ENCODE assay signal across 1 cellular context in genomic region chr22:19174106-19175025, GRCh38.
A peak's percentile ranks its signal among the peaks of the same experiment; 100 is the strongest.
TF ChIP-seq lines count a peak whose summit lies in the region.

No MANE protein-coding gene starts in this region.

TF ChIP-seq in K562, 482 proteins besides CTCF, POLR2A, EP300 and RAD21 (continues in another document):
- TF ChIP-seq MTF1 (CRISPR knock-in tag; IDR thresholded peaks at IDR 0.05; ENCODE audit: borderline replicate concordance) = 0 out of 2 replicates have a peak, but pooled peaks have one; percentile 2
- TF ChIP-seq, protein P1, sequence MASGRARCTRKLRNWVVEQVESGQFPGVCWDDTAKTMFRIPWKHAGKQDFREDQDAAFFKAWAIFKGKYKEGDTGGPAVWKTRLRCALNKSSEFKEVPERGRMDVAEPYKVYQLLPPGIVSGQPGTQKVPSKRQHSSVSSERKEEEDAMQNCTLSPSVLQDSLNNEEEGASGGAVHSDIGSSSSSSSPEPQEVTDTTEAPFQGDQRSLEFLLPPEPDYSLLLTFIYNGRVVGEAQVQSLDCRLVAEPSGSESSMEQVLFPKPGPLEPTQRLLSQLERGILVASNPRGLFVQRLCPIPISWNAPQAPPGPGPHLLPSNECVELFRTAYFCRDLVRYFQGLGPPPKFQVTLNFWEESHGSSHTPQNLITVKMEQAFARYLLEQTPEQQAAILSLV (tag; IDR thresholded peaks at IDR 0.05) = no peak
- TF ChIP-seq TEAD1 (CRISPR knock-in tag; IDR thresholded peaks at IDR 0.05) = 0 out of 4 replicates have a peak, but pooled peaks of 1 of the 2 experiments have one; percentile 38
- no peak for TF ChIP-seq YY1 (IDR thresholded peaks at IDR 0.05; ENCODE audit: borderline replicate concordance in 1 of 3, control insufficient read depth in 1 of 3, extremely low read depth in 1 of 3, insufficient read depth in 3 of 3, insufficient read length in 1 of 3, insufficient replicate concordance in 2 of 3, low read depth in 1 of 3, low read length in 2 of 3)
- no peak for TF ChIP-seq GTF2E2 (tag; IDR thresholded peaks at IDR 0.05)
- 0 out of 2 replicates have a peak, but pooled peaks have one; percentile 11 for TF ChIP-seq ZNF277 (CRISPR knock-in tag; IDR thresholded peaks at IDR 0.05; ENCODE audit: borderline replicate concordance)
- TF ChIP-seq ZNF253 (CRISPR knock-in tag; conservative IDR thresholded peaks at IDR 0.05) = peak; percentile 88; the same call in 1 of the 2 replicates
- TF ChIP-seq, protein P2, sequence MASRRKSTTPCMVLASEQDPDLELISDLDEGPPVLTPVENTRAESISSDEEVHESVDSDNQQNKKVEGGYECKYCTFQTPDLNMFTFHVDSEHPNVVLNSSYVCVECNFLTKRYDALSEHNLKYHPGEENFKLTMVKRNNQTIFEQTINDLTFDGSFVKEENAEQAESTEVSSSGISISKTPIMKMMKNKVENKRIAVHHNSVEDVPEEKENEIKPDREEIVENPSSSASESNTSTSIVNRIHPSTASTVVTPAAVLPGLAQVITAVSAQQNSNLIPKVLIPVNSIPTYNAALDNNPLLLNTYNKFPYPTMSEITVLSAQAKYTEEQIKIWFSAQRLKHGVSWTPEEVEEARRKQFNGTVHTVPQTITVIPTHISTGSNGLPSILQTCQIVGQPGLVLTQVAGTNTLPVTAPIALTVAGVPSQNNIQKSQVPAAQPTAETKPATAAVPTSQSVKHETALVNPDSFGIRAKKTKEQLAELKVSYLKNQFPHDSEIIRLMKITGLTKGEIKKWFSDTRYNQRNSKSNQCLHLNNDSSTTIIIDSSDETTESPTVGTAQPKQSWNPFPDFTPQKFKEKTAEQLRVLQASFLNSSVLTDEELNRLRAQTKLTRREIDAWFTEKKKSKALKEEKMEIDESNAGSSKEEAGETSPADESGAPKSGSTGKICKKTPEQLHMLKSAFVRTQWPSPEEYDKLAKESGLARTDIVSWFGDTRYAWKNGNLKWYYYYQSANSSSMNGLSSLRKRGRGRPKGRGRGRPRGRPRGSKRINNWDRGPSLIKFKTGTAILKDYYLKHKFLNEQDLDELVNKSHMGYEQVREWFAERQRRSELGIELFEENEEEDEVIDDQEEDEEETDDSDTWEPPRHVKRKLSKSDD (conservative IDR thresholded peaks at IDR 0.05; ENCODE audit: low read length) = peak; percentile 29; the same call in 1 of the 2 replicates
- 0 out of 2 replicates have a peak, but pooled peaks have one; percentile 5 for TF ChIP-seq HDAC6 (IDR thresholded peaks at IDR 0.05; ENCODE audit: low read depth, low read length)
- TF ChIP-seq, protein P3, sequence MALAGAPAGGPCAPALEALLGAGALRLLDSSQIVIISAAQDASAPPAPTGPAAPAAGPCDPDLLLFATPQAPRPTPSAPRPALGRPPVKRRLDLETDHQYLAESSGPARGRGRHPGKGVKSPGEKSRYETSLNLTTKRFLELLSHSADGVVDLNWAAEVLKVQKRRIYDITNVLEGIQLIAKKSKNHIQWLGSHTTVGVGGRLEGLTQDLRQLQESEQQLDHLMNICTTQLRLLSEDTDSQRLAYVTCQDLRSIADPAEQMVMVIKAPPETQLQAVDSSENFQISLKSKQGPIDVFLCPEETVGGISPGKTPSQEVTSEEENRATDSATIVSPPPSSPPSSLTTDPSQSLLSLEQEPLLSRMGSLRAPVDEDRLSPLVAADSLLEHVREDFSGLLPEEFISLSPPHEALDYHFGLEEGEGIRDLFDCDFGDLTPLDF (CRISPR knock-in tag; IDR thresholded peaks at IDR 0.05) = 0 out of 2 replicates have a peak, but pooled peaks have one; percentile 30
- TF ChIP-seq KLF6 (CRISPR knock-in tag; IDR thresholded peaks at IDR 0.05; ENCODE audit: borderline replicate concordance) = 0 out of 2 replicates have a peak, but pooled peaks have one; percentile 8
- peak; percentile 4; the same call in 1 of the 2 replicates for TF ChIP-seq ZNF695 (CRISPR knock-in tag; IDR thresholded peaks at IDR 0.05)
- TF ChIP-seq E2F3 (CRISPR knock-in tag; IDR thresholded peaks at IDR 0.05) = 0 out of 2 replicates have a peak, but pooled peaks have one; percentile 53
- 0 out of 2 replicates have a peak, but pooled peaks have one; percentile 6 for TF ChIP-seq ZNF707 (CRISPR knock-in tag; conservative IDR thresholded peaks at IDR 0.05)
- TF ChIP-seq SMC3 (conservative IDR thresholded peaks at IDR 0.05; ENCODE audit: insufficient read depth, low read depth, low read length) = 0 out of 2 replicates have a peak, but pooled peaks have one; percentile 19
- TF ChIP-seq, protein P4, sequence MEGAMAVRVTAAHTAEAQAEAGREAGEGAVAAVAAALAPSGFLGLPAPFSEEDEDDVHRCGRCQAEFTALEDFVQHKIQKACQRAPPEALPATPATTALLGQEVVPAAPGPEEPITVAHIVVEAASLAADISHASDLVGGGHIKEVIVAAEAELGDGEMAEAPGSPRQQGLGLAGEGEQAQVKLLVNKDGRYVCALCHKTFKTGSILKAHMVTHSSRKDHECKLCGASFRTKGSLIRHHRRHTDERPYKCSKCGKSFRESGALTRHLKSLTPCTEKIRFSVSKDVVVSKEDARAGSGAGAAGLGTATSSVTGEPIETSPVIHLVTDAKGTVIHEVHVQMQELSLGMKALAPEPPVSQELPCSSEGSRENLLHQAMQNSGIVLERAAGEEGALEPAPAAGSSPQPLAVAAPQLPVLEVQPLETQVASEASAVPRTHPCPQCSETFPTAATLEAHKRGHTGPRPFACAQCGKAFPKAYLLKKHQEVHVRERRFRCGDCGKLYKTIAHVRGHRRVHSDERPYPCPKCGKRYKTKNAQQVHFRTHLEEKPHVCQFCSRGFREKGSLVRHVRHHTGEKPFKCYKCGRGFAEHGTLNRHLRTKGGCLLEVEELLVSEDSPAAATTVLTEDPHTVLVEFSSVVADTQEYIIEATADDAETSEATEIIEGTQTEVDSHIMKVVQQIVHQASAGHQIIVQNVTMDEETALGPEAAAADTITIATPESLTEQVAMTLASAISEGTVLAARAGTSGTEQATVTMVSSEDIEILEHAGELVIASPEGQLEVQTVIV (CRISPR knock-in tag; IDR thresholded peaks at IDR 0.05; ENCODE audit: borderline replicate concordance) = no peak
- no peak for TF ChIP-seq SMARCA4 (IDR thresholded peaks at IDR 0.05)
- TF ChIP-seq HDAC8 (tag; IDR thresholded peaks at IDR 0.05) = 0 out of 2 replicates have a peak, but pooled peaks have one; percentile 13
- TF ChIP-seq PHB (CRISPR knock-in tag; IDR thresholded peaks at IDR 0.05) = 0 out of 2 replicates have a peak, but pooled peaks have one; percentile 24
- TF ChIP-seq, protein P5, sequence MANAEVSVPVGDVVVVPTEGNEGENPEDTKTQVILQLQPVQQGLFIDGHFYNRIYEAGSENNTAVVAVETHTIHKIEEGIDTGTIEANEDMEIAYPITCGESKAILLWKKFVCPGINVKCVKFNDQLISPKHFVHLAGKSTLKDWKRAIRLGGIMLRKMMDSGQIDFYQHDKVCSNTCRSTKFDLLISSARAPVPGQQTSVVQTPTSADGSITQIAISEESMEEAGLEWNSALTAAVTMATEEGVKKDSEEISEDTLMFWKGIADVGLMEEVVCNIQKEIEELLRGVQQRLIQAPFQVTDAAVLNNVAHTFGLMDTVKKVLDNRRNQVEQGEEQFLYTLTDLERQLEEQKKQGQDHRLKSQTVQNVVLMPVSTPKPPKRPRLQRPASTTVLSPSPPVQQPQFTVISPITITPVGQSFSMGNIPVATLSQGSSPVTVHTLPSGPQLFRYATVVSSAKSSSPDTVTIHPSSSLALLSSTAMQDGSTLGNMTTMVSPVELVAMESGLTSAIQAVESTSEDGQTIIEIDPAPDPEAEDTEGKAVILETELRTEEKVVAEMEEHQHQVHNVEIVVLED (CRISPR knock-in tag; IDR thresholded peaks at IDR 0.05) = no peak
- 0 out of 2 replicates have a peak, but pooled peaks have one; percentile 21 for TF ChIP-seq RFX7 (CRISPR knock-in tag; IDR thresholded peaks at IDR 0.05)
- TF ChIP-seq, protein P6, sequence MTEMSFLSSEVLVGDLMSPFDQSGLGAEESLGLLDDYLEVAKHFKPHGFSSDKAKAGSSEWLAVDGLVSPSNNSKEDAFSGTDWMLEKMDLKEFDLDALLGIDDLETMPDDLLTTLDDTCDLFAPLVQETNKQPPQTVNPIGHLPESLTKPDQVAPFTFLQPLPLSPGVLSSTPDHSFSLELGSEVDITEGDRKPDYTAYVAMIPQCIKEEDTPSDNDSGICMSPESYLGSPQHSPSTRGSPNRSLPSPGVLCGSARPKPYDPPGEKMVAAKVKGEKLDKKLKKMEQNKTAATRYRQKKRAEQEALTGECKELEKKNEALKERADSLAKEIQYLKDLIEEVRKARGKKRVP (CRISPR knock-in tag; IDR thresholded peaks at IDR 0.05) = 0 out of 2 replicates have a peak, but pooled peaks have one; percentile 25
- peak; percentile 52 for TF ChIP-seq CHD1 (IDR thresholded peaks at IDR 0.05; ENCODE audit: low read length)
- peak; percentile 91 for TF ChIP-seq ERF (CRISPR knock-in tag; IDR thresholded peaks at IDR 0.05)
- TF ChIP-seq TBL1XR1 (IDR thresholded peaks at IDR 0.05; ENCODE audit: low read length in 2 of 2) = 0 out of 4 replicates have a peak, but pooled peaks of 1 of the 2 experiments have one; percentile 38
- no peak for TF ChIP-seq ELF2 (CRISPR knock-in tag; IDR thresholded peaks at IDR 0.05)
- TF ChIP-seq RHOXF2B (CRISPR knock-in tag; conservative IDR thresholded peaks at IDR 0.05) = peak; percentile 83
- TF ChIP-seq RBM39 (optimal IDR thresholded peaks at IDR 0.05; ENCODE audit: low read depth, low read length) = no peak
- peak; percentile 54; the same call in 1 of the 2 replicates for TF ChIP-seq ZNF57 (CRISPR knock-in tag; IDR thresholded peaks at IDR 0.05)
- TF ChIP-seq ZNF785 (CRISPR knock-in tag; IDR thresholded peaks at IDR 0.05) = no peak
- peak; percentile 29 for TF ChIP-seq POLR2AphosphoS2 (IDR thresholded peaks at IDR 0.05; ENCODE audit: low read length)
- TF ChIP-seq HBP1 (CRISPR knock-in tag; IDR thresholded peaks at IDR 0.05) = peak; percentile 26; the same call in 1 of the 2 replicates
- TF ChIP-seq RERE (CRISPR knock-in tag; IDR thresholded peaks at IDR 0.05; ENCODE audit: borderline replicate concordance) = no peak
- no peak for TF ChIP-seq ATF1 (CRISPR knock-in tag; IDR thresholded peaks at IDR 0.05)
- 0 out of 2 replicates have a peak, but pooled peaks have one; percentile 6 for TF ChIP-seq ATF1 (tag; IDR thresholded peaks at IDR 0.05)
- peak; percentile 50; the same call in 1 of the 2 replicates for TF ChIP-seq ZNF324 (CRISPR knock-in tag; IDR thresholded peaks at IDR 0.05)
- peak; percentile 25; the same call in 1 of the 2 replicates for TF ChIP-seq CAMTA2 (CRISPR knock-in tag; conservative IDR thresholded peaks at IDR 0.05)
- no peak for TF ChIP-seq CREBBP (IDR thresholded peaks at IDR 0.05; ENCODE audit: low read depth, low read length)
- TF ChIP-seq ZFP1 (CRISPR knock-in tag; IDR thresholded peaks at IDR 0.05) = 0 out of 2 replicates have a peak, but pooled peaks have one; percentile 16
- TF ChIP-seq CHD2 (IDR thresholded peaks at IDR 0.05; ENCODE audit: low read depth, low read length) = peak; percentile 8; the same call in 1 of the 2 replicates
- TF ChIP-seq MYC (IDR thresholded peaks at IDR 0.05; ENCODE audit: low read depth, low read length) = 0 out of 2 replicates have a peak, but pooled peaks have one; percentile 8
- TF ChIP-seq MYC (CRISPR knock-in tag; IDR thresholded peaks at IDR 0.05; ENCODE audit: borderline replicate concordance, low read depth) = peak; percentile 36; the same call in 1 of the 2 replicates
- 0 out of 2 replicates have a peak, but pooled peaks have one; percentile 21 for TF ChIP-seq ZNF133 (CRISPR knock-in tag; IDR thresholded peaks at IDR 0.05)
- TF ChIP-seq RFX5 (IDR thresholded peaks at IDR 0.05; ENCODE audit: low read depth, low read length) = no peak
